8 cellular contexts compared by ENCODE assay signal in genomic region chr22:37804886-37805857, GRCh38. TPM values are rescaled to one million over a fixed set of nuclear protein-coding genes. Genes with fewer than 3 reads are reported as not detected.
DNase-seq lines count a peak whose midpoint lies in the region; ATAC-seq and TF ChIP-seq lines count a peak whose summit lies in the region.

No MANE protein-coding gene starts in this region.

- no peaks in the 10 kb centered on the region for H3K27me3 ChIP-seq in right lobe of liver

- POLR2A ChIA-PET in activated CD8-positive, alpha-beta T cell treated with anti-CD3 and anti-CD28 coated beads for 36 hours (lab: Charles Lee), result interaction anchor here (2.0 kb wide), 1 partner anchor 64 kb away, joined by 5 read pairs; no protein-coding TSS in a partner anchor

- H3K4me3 ChIP-seq in right lobe of liver, result peak overlapping the region; percentile 40 to 84 (median 63)

- DNase-seq in GM13976 (ENCODE audit: low spot score) (peak; percentile 76), NCI-H446 treated with DMSO at 0.1 percent for 48 hours (lab: John Stamatoyannopoulos, UW) (peak; percentile 78), ecto neural progenitor cell (ENCODE audit: low spot score) (peak; percentile 93), right lobe of liver (peak; percentile 91 to 93 (median 92))
- DNase-seq in activated CD8-positive, alpha-beta T cell treated with anti-CD3 and anti-CD28 coated beads for 36 hours, result peak; percentile 71
- DNase-seq in stimulated activated CD4-positive, alpha-beta T cell treated with anti-CD3 and anti-CD28 coated beads, Interleukin-2, amount 100 ng/mL, for 24 hours, result peak; percentile 80 to 84

- H3K36me3 Mint-ChIP-seq in activated CD8-positive, alpha-beta T cell treated with anti-CD3 and anti-CD28 coated beads for 36 hours (ENCODE audit: low read depth), result no peaks in the 10 kb centered on the region

- H3K4me1 ChIP-seq in right lobe of liver, result peaks cover 0 to 36% (median 10%) of the 10 kb centered on the region in 4 donors

- H3K27ac ChIP-seq in right lobe of liver, result peak overlapping the region; percentile 72 to 87 (median 83)

- in situ Hi-C loops in GM13976 (cut with MboI; ENCODE audit: low sequenced_read_pairs, unreplicated experiment), result no loop called here

- ATAC-seq in activated CD8-positive, alpha-beta T cell treated with anti-CD3 and anti-CD28 coated beads for 36 hours, result peak; percentile 11
- ATAC-seq in right lobe of liver (peak; percentile 50 to 63 (median 58)), HG02678 (IDR thresholded peaks at IDR 0.05; ENCODE audit: unreplicated experiment) (no peak), GM18909 (IDR thresholded peaks at IDR 0.05; ENCODE audit: poor library complexity, unreplicated experiment) (no peak)

- intact Hi-C loops in activated CD8-positive, alpha-beta T cell treated with anti-CD3 and anti-CD28 coated beads for 36 hours (cut with micrococcal nuclease), result no loop called here
- intact Hi-C loops in right lobe of liver (cut with DNase I), result no loop called here

- no peak for TF ChIP-seq CTCF in GM13976 (IDR thresholded peaks at IDR 0.05; ENCODE audit: borderline replicate concordance, control extremely low read depth, extremely low read depth, insufficient read depth, missing control alignments)
- no peak for TF ChIP-seq CTCF in activated CD8-positive, alpha-beta T cell treated with anti-CD3 and anti-CD28 coated beads for 36 hours (IDR thresholded peaks at IDR 0.05)
- no peak for TF ChIP-seq CTCF in right lobe of liver (IDR thresholded peaks at IDR 0.05)

- peak overlapping the region; percentile 59 for H3K4me3 Mint-ChIP-seq in activated CD8-positive, alpha-beta T cell treated with anti-CD3 and anti-CD28 coated beads for 36 hours

- no peaks in the 10 kb centered on the region for H3K9me3 ChIP-seq in right lobe of liver

- H3K9me3 Mint-ChIP-seq in activated CD8-positive, alpha-beta T cell treated with anti-CD3 and anti-CD28 coated beads for 36 hours, result no peaks in the 10 kb centered on the region

- WGBS in right lobe of liver (ENCODE audit: insufficient coverage, low coverage, low lambda C conversion rate, missing lambda C conversion rate), result 9% methylated on average over 18 of the region's 90 CpGs

- H3K4me1 Mint-ChIP-seq in activated CD8-positive, alpha-beta T cell treated with anti-CD3 and anti-CD28 coated beads for 36 hours (ENCODE audit: low read depth), result peaks cover 36% of the 10 kb centered on the region

- peaks cover 55% of the 10 kb centered on the region for H3K27me3 Mint-ChIP-seq in activated CD8-positive, alpha-beta T cell treated with anti-CD3 and anti-CD28 coated beads for 36 hours

- peak; percentile 93 for TF ChIP-seq POLR2A in right lobe of liver (IDR thresholded peaks at IDR 0.05)

- CTCF ChIA-PET in activated CD8-positive, alpha-beta T cell treated with anti-CD3 and anti-CD28 coated beads for 36 hours (lab: Charles Lee), result interaction anchor here (1.0 to 5.8 kb wide), 2 partner anchors 14 to 58 kb away, joined by 3 to 73 read pairs; no protein-coding TSS in a partner anchor

- H3K36me3 ChIP-seq in right lobe of liver, result no peaks in the 10 kb centered on the region

- no peak overlapping the region for H3K27ac Mint-ChIP-seq in activated CD8-positive, alpha-beta T cell treated with anti-CD3 and anti-CD28 coated beads for 36 hours

RNA-seq across cellular contexts. Expression of gene GCAT, which starts 2.6 kb away (rescaled TPM):
- total RNA-seq in activated CD8-positive, alpha-beta T cell treated with anti-CD3 and anti-CD28 coated beads for 36 hours, result 10 to 100 TPM; 19.0 to 20.4 TPM
- 10 to 100 TPM; 21.9 to 43.0 (median 29.8) TPM for total RNA-seq in right lobe of liver

RNA-seq across cellular contexts. Expression of gene GALR3, which starts 18.0 kb away (rescaled TPM):
- total RNA-seq in activated CD8-positive, alpha-beta T cell treated with anti-CD3 and anti-CD28 coated beads for 36 hours, result not detected
- under 1 TPM in 2 of 6 experiments, not detected in 4; 0.29 to 0.83 TPM for total RNA-seq in right lobe of liver

RNA-seq across cellular contexts. Expression of gene ANKRD54, which starts 39.0 kb away (rescaled TPM):
- total RNA-seq in activated CD8-positive, alpha-beta T cell treated with anti-CD3 and anti-CD28 coated beads for 36 hours, result 10 to 100 TPM; 17.2 to 17.5 TPM
- 10 to 100 TPM in 2 of 6 experiments, 1 to 10 TPM in 4; 7.3 to 20.7 (median 9.7) TPM for total RNA-seq in right lobe of liver

RNA-seq across cellular contexts. Expression of gene EIF3L, which starts 44.0 kb away (rescaled TPM):
- 100 to 1,000 TPM; 687 to 694 TPM for total RNA-seq in activated CD8-positive, alpha-beta T cell treated with anti-CD3 and anti-CD28 coated beads for 36 hours
- total RNA-seq in right lobe of liver, result 100 to 1,000 TPM; 117 to 200 (median 164) TPM

Comparison
In these comparisons a context has a peak if more than half of its experiments do, and no peak if none do; other contexts are left out.
1. ATAC-seq: peak in activated CD8-positive, alpha-beta T cell treated with anti-CD3 and anti-CD28 coated beads for 36 hours (single experiment) and right lobe of liver (4 of 4); none in HG02678 (single experiment) and GM18909 (single experiment).
2. Peak in every context shown above with its lines, with median percentiles within 50 percentile points of each other: DNase-seq.